1 cellular context compared by ENCODE assay signal in genomic region chr2:137420744-137421143, GRCh38.
TF ChIP-seq lines count a peak whose summit lies in the region.

No MANE protein-coding gene starts in this region.

TF ChIP-seq in HepG2, 621 proteins besides CTCF, POLR2A, EP300 and RAD21 (continued from another document):
- no peak for TF ChIP-seq GPBP1L1 (CRISPR knock-in tag; IDR thresholded peaks at IDR 0.05)
- TF ChIP-seq HES4 (CRISPR knock-in tag; IDR thresholded peaks at IDR 0.05; ENCODE audit: borderline replicate concordance) = no peak
- no peak for TF ChIP-seq SP2 (CRISPR knock-in tag; IDR thresholded peaks at IDR 0.05)
- no peak for TF ChIP-seq MNT (IDR thresholded peaks at IDR 0.05)
- TF ChIP-seq PBX3 (CRISPR knock-in tag; IDR thresholded peaks at IDR 0.05; ENCODE audit: borderline replicate concordance) = no peak
- no peak for TF ChIP-seq NFRKB (IDR thresholded peaks at IDR 0.05)
- TF ChIP-seq GZF1 (CRISPR knock-in tag; IDR thresholded peaks at IDR 0.05) = no peak
- no peak for TF ChIP-seq SRY (CRISPR knock-in tag; IDR thresholded peaks at IDR 0.05)
- no peak for TF ChIP-seq ZSCAN31 (CRISPR knock-in tag; IDR thresholded peaks at IDR 0.05; ENCODE audit: low read depth)
